ENCODE assay signal across 16 cellular contexts in the genomic region with DNA sequence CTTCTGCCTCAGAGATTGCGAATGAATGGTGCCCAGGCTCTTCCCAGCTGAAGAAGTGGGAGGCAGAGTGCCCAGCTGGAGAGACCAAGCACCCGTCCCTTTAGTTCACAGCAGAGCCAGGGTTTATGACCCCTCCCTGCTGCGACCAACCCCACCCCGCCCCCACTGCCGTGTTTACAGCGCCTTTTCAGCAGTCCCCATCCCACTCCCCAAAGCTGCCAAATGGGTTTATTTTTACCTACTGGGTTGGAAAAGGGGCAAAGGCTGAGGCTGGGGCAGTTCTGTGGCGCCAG. TPM values are rescaled to one million over a fixed set of nuclear protein-coding genes. Genes with fewer than 3 reads are reported as not detected.
A peak's percentile ranks its signal among the peaks of the same experiment; 100 is the strongest.
DNase-seq lines count a peak whose midpoint lies in the region; ATAC-seq and TF ChIP-seq lines count a peak whose summit lies in the region.
"Had no signal": no experiment of that assay in that cellular context is flagged by ENCODE, and none has a peak within 500 bp of the region (broad histone marks: within the 10 kb centered on the region; RNA-seq: fewer than 3 reads in every experiment).

No MANE protein-coding gene starts in this region.

- H3K4me3 ChIP-seq in heart right ventricle (peak overlapping the region in 7 of 10 donors; percentile 0 to 40 (median 37)), mucosa of rectum (ENCODE audit: low read length in 2 of 2) (peak overlapping the region; percentile 15 to 48)
- H3K4me3 ChIP-seq: GM12878, lung had no signal

- H3K36me3 Mint-ChIP-seq in stimulated activated naive CD8-positive, alpha-beta T cell treated with anti-CD3 and anti-CD28 coated beads, Interleukin-15, Interleukin-2, amounts not matched to agents 100 ng/mL and 50 ng/mL, for 24 hours (ENCODE audit: low read depth): no peaks in the 10 kb centered on the region
- H3K36me3 Mint-ChIP-seq: activated naive CD4-positive, alpha-beta T cell treated with anti-CD3 and anti-CD28 coated beads, Interleukin-2, amount 50 U/mL, for 24 hours; CD8-positive, alpha-beta memory T cell; type B pancreatic cell had no signal

- peaks cover 40% of the 10 kb centered on the region for H3K27me3 Mint-ChIP-seq in stimulated activated naive CD8-positive, alpha-beta T cell treated with anti-CD3 and anti-CD28 coated beads, Interleukin-15, Interleukin-2, amounts not matched to agents 100 ng/mL and 50 ng/mL, for 24 hours

- no peak for DNase-seq in stimulated activated naive CD8-positive, alpha-beta T cell treated with anti-CD3 and anti-CD28 coated beads, Interleukin-15, Interleukin-2, amounts not matched to agents 100 U/mL and 50 U/mL, for 24 hours
- DNase-seq in heart right ventricle (peak in 1 of 2 donors; percentile 28), NCI-H2171 (lab: John Stamatoyannopoulos, UW) (no peak), NCI-H526 (lab: John Stamatoyannopoulos, UW) (no peak)
- DNase-seq in activated CD8-positive, alpha-beta memory T cell treated with anti-CD3 and anti-CD28 coated beads for 24 hours: no peak
- DNase-seq: NCI-H226 had no signal

- H3K4me1 Mint-ChIP-seq in stimulated activated naive CD8-positive, alpha-beta T cell treated with anti-CD3 and anti-CD28 coated beads, Interleukin-15, Interleukin-2, amounts not matched to agents 100 ng/mL and 50 ng/mL, for 24 hours (ENCODE audit: low read depth): peaks cover 27% of the 10 kb centered on the region

- H3K36me3 ChIP-seq in heart right ventricle (no peaks in the 10 kb centered on the region), mucosa of rectum (ENCODE audit: control insufficient read depth in 2 of 2, insufficient read depth in 2 of 2, low read length in 2 of 2) (no peaks in the 10 kb centered on the region)

- H3K27me3 ChIP-seq in heart right ventricle (peaks cover 0 to 6% (median 0%) of the 10 kb centered on the region in 7 donors), mucosa of rectum (ENCODE audit: control insufficient read depth in 2 of 2, insufficient read depth in 2 of 2, low read length in 2 of 2) (no peaks in the 10 kb centered on the region)

- peak overlapping the region; percentile 16 for H3K27ac Mint-ChIP-seq in stimulated activated naive CD8-positive, alpha-beta T cell treated with anti-CD3 and anti-CD28 coated beads, Interleukin-15, Interleukin-2, amounts not matched to agents 100 ng/mL and 50 ng/mL, for 24 hours
- H3K27ac Mint-ChIP-seq: activated CD4-positive, alpha-beta T cell treated with anti-CD3 and anti-CD28 coated beads, Interleukin-2, amount 10 ng/mL, durations not matched to agents 24 days and 14 days; activated naive CD4-positive, alpha-beta T cell treated with anti-CD3 and anti-CD28 coated beads, Interleukin-2, amount 50 U/mL, for 24 hours; type B pancreatic cell had no signal

- no peak overlapping the region for H3K4me3 Mint-ChIP-seq in stimulated activated naive CD8-positive, alpha-beta T cell treated with anti-CD3 and anti-CD28 coated beads, Interleukin-15, Interleukin-2, amounts not matched to agents 100 ng/mL and 50 ng/mL, for 24 hours
- H3K4me3 Mint-ChIP-seq: activated naive CD4-positive, alpha-beta T cell treated with anti-CD3 and anti-CD28 coated beads, Interleukin-2, amount 50 U/mL, for 24 hours; CD8-positive, alpha-beta memory T cell; neural crest cell; type B pancreatic cell had no signal

- 32 to 55% methylated on average over 7 of the region's 7 CpGs for WGBS in heart right ventricle, 2 donors

- H3K9me3 ChIP-seq in heart right ventricle (no peaks in the 10 kb centered on the region), mucosa of rectum (ENCODE audit: control insufficient read depth in 2 of 2, low read length in 2 of 2) (no peaks in the 10 kb centered on the region)

- no peaks in the 10 kb centered on the region for H3K9me3 Mint-ChIP-seq in stimulated activated naive CD8-positive, alpha-beta T cell treated with anti-CD3 and anti-CD28 coated beads, Interleukin-15, Interleukin-2, amounts not matched to agents 100 ng/mL and 50 ng/mL, for 24 hours
- H3K9me3 Mint-ChIP-seq: activated CD4-positive, alpha-beta T cell treated with anti-CD3 and anti-CD28 coated beads, Interleukin-2, amount 10 ng/mL, durations not matched to agents 24 days and 14 days; activated naive CD4-positive, alpha-beta T cell treated with anti-CD3 and anti-CD28 coated beads, Interleukin-2, amount 50 U/mL, for 24 hours; CD8-positive, alpha-beta memory T cell; neural crest cell; type B pancreatic cell had no signal

- peak overlapping the region in 1 of 2 donors; percentile 36 for H3K9ac ChIP-seq in mucosa of rectum (ENCODE audit: low read depth in 1 of 2, low read length in 2 of 2)

- TF ChIP-seq CTCF in heart right ventricle (IDR thresholded peaks at IDR 0.05): no peak

- H3K27ac ChIP-seq in heart right ventricle: peak overlapping the region; percentile 68 to 96 (median 84)
- H3K27ac ChIP-seq in mucosa of rectum (ENCODE audit: low read depth in 2 of 2, low read length in 2 of 2): peak overlapping the region; percentile 5 to 74

- no peak for ATAC-seq in stimulated activated naive CD8-positive, alpha-beta T cell treated with anti-CD3 and anti-CD28 coated beads, Interleukin-15, Interleukin-2, amounts not matched to agents 100 U/mL and 50 U/mL, for 24 hours
- peak; percentile 7 to 44 (median 14) for ATAC-seq in heart right ventricle
- no peak for ATAC-seq in GM18861 (IDR thresholded peaks at IDR 0.05; ENCODE audit: unreplicated experiment)

- intact Hi-C loops in heart right ventricle (cut with DNase I): loop anchor here in 5 of 10 donors (2.0 to 10.0 kb wide), 5 partner anchors 32 to 66 kb away; no protein-coding TSS in a partner anchor

- peaks cover 23 to 93% (median 78%) of the 10 kb centered on the region in 9 donors for H3K4me1 ChIP-seq in heart right ventricle
- peaks cover 19 to 23% of the 10 kb centered on the region in 2 donors for H3K4me1 ChIP-seq in mucosa of rectum (ENCODE audit: control insufficient read depth in 2 of 2, insufficient read depth in 2 of 2, low read length in 2 of 2)

RNA-seq across cellular contexts. Expression of gene DYRK3, which starts 23.6 kb away (rescaled TPM):
- 10 to 100 TPM; 10.4 to 27.9 (median 20.8) TPM for total RNA-seq in heart right ventricle
- polyA plus RNA-seq in heart right ventricle: 10 to 100 TPM in 1 of 2 donors, 1 to 10 TPM in 1; 4.1 to 31.1 TPM
- polyA plus RNA-seq: CD8-positive, alpha-beta memory T cell had no signal

RNA-seq across cellular contexts. Expression of gene MAPKAPK2, which starts 25.8 kb away (rescaled TPM):
- 100 to 1,000 TPM; 169 to 323 (median 224) TPM for total RNA-seq in heart right ventricle
- 100 to 1,000 TPM; 101 to 144 TPM for polyA plus RNA-seq in heart right ventricle

RNA-seq across cellular contexts. Expression of gene EIF2D, which starts 46.7 kb away (rescaled TPM):
- total RNA-seq in heart right ventricle: 10 to 100 TPM; 26.1 to 32.2 (median 29.5) TPM
- 10 to 100 TPM; 16.8 to 35.6 TPM for polyA plus RNA-seq in heart right ventricle

Comparison
In these comparisons a context has a peak if more than half of its experiments do, and no peak if none do; other contexts are left out.
1. ATAC-seq: peak in heart right ventricle (8 of 8); none in stimulated activated naive CD8-positive, alpha-beta T cell treated with anti-CD3 and anti-CD28 coated beads, Interleukin-15, Interleukin-2, amounts not matched to agents 100 U/mL and 50 U/mL, for 24 hours (single experiment) and GM18861 (single experiment).